ENCODE assay signal across 33 cellular contexts in the genomic region with DNA sequence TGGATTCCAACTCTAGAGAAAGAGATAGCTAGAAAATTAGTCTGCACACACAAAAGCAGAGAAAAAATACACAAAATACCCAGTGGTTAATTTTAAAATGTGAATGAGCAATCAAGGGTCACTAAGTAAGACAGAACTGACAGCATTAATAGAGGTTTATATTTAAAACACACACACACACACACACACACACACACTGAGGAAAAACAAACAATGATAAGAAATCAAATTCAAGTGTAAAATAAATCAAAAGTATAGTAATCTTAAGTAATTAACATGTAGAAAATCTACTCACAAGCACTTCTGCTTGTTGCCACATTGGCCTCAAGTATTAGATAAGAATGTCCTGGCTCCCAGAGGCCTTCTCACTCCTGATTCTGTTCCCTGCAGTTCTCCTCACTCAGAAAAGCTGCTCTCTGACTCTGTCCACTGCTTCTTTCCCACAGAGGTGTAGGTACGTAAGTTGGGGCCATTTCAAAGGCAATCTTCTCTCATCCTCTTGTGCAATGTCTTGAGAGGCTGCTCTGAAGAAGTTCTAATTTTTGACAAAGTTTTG. TPM values are rescaled to one million over a fixed set of nuclear protein-coding genes. Genes with fewer than 3 reads are reported as not detected.
"Had no signal": no experiment of that assay in that cellular context is flagged by ENCODE, and none has a peak within 500 bp of the region (broad histone marks: within the 10 kb centered on the region; RNA-seq: fewer than 3 reads in every experiment).

No MANE protein-coding gene starts in this region.

- H3K9me3 ChIP-seq: adrenal gland, body of pancreas, esophagus muscularis mucosa, gastrocnemius medialis had no signal

- H3K27ac ChIP-seq: adrenal gland, body of pancreas, esophagus muscularis mucosa, foreskin keratinocyte, gastrocnemius medialis had no signal

- H3K4me1 ChIP-seq: esophagus muscularis mucosa, foreskin keratinocyte, gastrocnemius medialis had no signal

- H3K27me3 Mint-ChIP-seq: activated CD4-positive, alpha-beta memory T cell treated with anti-CD3 and anti-CD28 coated beads for 36 hours; activated CD4-positive, alpha-beta T cell treated with anti-CD3 and anti-CD28 coated beads for 36 hours; activated CD4-positive, alpha-beta T cell treated with anti-CD3 and anti-CD28 coated beads, Interleukin-2, amount 10 ng/mL, durations not matched to agents 24 days and 14 days; activated CD8-positive, alpha-beta memory T cell treated with anti-CD3 and anti-CD28 coated beads, Interleukin-2, amount 10 ng/mL, durations not matched to agents 7 days and 5 days; activated naive CD4-positive, alpha-beta T cell treated with anti-CD3 and anti-CD28 coated beads, Interleukin-2, amount 50 U/mL, for 24 hours; activated naive CD8-positive, alpha-beta T cell treated with anti-CD3 and anti-CD28 coated beads for 36 hours; activated naive CD8-positive, alpha-beta T cell treated with anti-CD3 and anti-CD28 coated beads, Interleukin-2, amount 50 U/mL, for 24 hours had no signal

- H3K4me1 Mint-ChIP-seq: activated CD4-positive, alpha-beta T cell treated with anti-CD3 and anti-CD28 coated beads for 36 hours; activated CD4-positive, alpha-beta T cell treated with anti-CD3 and anti-CD28 coated beads, Interleukin-2, amount 10 ng/mL, durations not matched to agents 24 days and 14 days; activated CD8-positive, alpha-beta memory T cell treated with anti-CD3 and anti-CD28 coated beads, Interleukin-2, amount 10 ng/mL, durations not matched to agents 7 days and 5 days; activated naive CD4-positive, alpha-beta T cell treated with anti-CD3 and anti-CD28 coated beads, Interleukin-2, amount 50 U/mL, for 24 hours; activated naive CD8-positive, alpha-beta T cell treated with anti-CD3 and anti-CD28 coated beads for 36 hours; activated naive CD8-positive, alpha-beta T cell treated with anti-CD3 and anti-CD28 coated beads, Interleukin-2, amount 50 U/mL, for 24 hours had no signal

- H3K4me3 Mint-ChIP-seq: activated CD4-positive, alpha-beta memory T cell treated with anti-CD3 and anti-CD28 coated beads for 36 hours; activated CD4-positive, alpha-beta T cell treated with anti-CD3 and anti-CD28 coated beads for 36 hours; activated CD4-positive, alpha-beta T cell treated with anti-CD3 and anti-CD28 coated beads, Interleukin-2, amount 10 ng/mL, durations not matched to agents 24 days and 14 days; activated CD8-positive, alpha-beta memory T cell treated with anti-CD3 and anti-CD28 coated beads, Interleukin-2, amount 10 ng/mL, durations not matched to agents 7 days and 5 days; activated CD8-positive, alpha-beta T cell treated with anti-CD3 and anti-CD28 coated beads, Interleukin-2, amount 10 ng/mL, durations not matched to agents 7 days and 5 days; activated naive CD4-positive, alpha-beta T cell treated with anti-CD3 and anti-CD28 coated beads for 36 hours; activated naive CD4-positive, alpha-beta T cell treated with anti-CD3 and anti-CD28 coated beads, Interleukin-2, amount 50 U/mL, for 24 hours; activated naive CD8-positive, alpha-beta T cell treated with anti-CD3 and anti-CD28 coated beads for 36 hours; activated naive CD8-positive, alpha-beta T cell treated with anti-CD3 and anti-CD28 coated beads, Interleukin-2, amount 50 U/mL, for 24 hours; activated T-helper 1 cell treated with anti-CD3 and anti-CD28 coated beads, Interleukin-12 subunit alpha, Interleukin-12 subunit beta, Interleukin-2, Interleukin-4 antibody, amounts not matched to agents 30 ng/mL and 10 ng/mL and 1 ng/mL, durations not matched to agents 14 hours and 24 hours and 36 hours; effector memory CD8-positive, alpha-beta T cell had no signal

- ATAC-seq: activated CD4-positive, alpha-beta T cell treated with anti-CD3 and anti-CD28 coated beads for 36 hours; activated CD8-positive, alpha-beta memory T cell treated with anti-CD3 and anti-CD28 coated beads, Interleukin-2, amount 10 ng/mL, durations not matched to agents 7 days and 5 days; activated CD8-positive, alpha-beta T cell treated with anti-CD3 and anti-CD28 coated beads, Interleukin-2, amount 10 ng/mL, durations not matched to agents 7 days and 5 days; activated naive CD8-positive, alpha-beta T cell treated with anti-CD3 and anti-CD28 coated beads, Interleukin-2, amount 50 U/mL, for 24 hours; body of pancreas; effector memory CD8-positive, alpha-beta T cell; foreskin keratinocyte; gastrocnemius medialis had no signal

- H3K27ac Mint-ChIP-seq: activated CD4-positive, alpha-beta memory T cell treated with anti-CD3 and anti-CD28 coated beads for 36 hours; activated CD4-positive, alpha-beta T cell treated with anti-CD3 and anti-CD28 coated beads for 36 hours; activated CD4-positive, alpha-beta T cell treated with anti-CD3 and anti-CD28 coated beads, Interleukin-2, amount 10 ng/mL, durations not matched to agents 24 days and 14 days; activated CD8-positive, alpha-beta memory T cell treated with anti-CD3 and anti-CD28 coated beads, Interleukin-2, amount 10 ng/mL, durations not matched to agents 7 days and 5 days; activated CD8-positive, alpha-beta T cell treated with anti-CD3 and anti-CD28 coated beads, Interleukin-2, amount 10 ng/mL, durations not matched to agents 7 days and 5 days; activated naive CD4-positive, alpha-beta T cell treated with anti-CD3 and anti-CD28 coated beads for 36 hours; activated naive CD4-positive, alpha-beta T cell treated with anti-CD3 and anti-CD28 coated beads, Interleukin-2, amount 50 U/mL, for 24 hours; activated naive CD8-positive, alpha-beta T cell treated with anti-CD3 and anti-CD28 coated beads for 36 hours; activated naive CD8-positive, alpha-beta T cell treated with anti-CD3 and anti-CD28 coated beads, Interleukin-2, amount 50 U/mL, for 24 hours; activated T-helper 1 cell treated with anti-CD3 and anti-CD28 coated beads, Interleukin-12 subunit alpha, Interleukin-12 subunit beta, Interleukin-2, Interleukin-4 antibody, amounts not matched to agents 30 ng/mL and 10 ng/mL and 1 ng/mL, durations not matched to agents 14 hours and 24 hours and 36 hours; activated T-helper 2 cell treated with anti-CD3 and anti-CD28 coated beads, Interferon-gamma antibody, Interleukin-2, Interleukin-4, amounts not matched to agents 10 μg/mL and 5 μg/mL and 100 μg/mL, durations not matched to agents 14 hours and 24 hours and 36 hours; effector memory CD8-positive, alpha-beta T cell had no signal

- DNase-seq: activated CD4-positive, alpha-beta memory T cell treated with anti-CD3 and anti-CD28 coated beads for 36 hours; activated CD4-positive, alpha-beta T cell treated with anti-CD3 and anti-CD28 coated beads for 36 hours; activated CD4-positive, alpha-beta T cell treated with anti-CD3 and anti-CD28 coated beads, Interleukin-2, amount 10 ng/mL, durations not matched to agents 24 days and 14 days; activated CD4-positive, CD25-positive, alpha-beta regulatory T cell; activated CD4-positive, CD25-positive, alpha-beta regulatory T cell treated with anti-CD3 and anti-CD28 coated beads, Interleukin-2, amount 50 U/mL, for 72 hours; activated CD8-positive, alpha-beta memory T cell treated with anti-CD3 and anti-CD28 coated beads, Interleukin-2, amount 10 ng/mL, durations not matched to agents 7 days and 5 days; activated CD8-positive, alpha-beta memory T cell treated with anti-CD3 and anti-CD28 coated beads, Interleukin-2, amount 50 U/mL, for 4 hours; activated CD8-positive, alpha-beta T cell treated with anti-CD3 and anti-CD28 coated beads, Interleukin-2, amount 10 ng/mL, durations not matched to agents 7 days and 5 days; activated effector memory CD4-positive, alpha-beta T cell treated with anti-CD3 and anti-CD28 coated beads, Interleukin-2, amount 50 U/mL, for 16 hours; activated naive CD4-positive, alpha-beta T cell treated with anti-CD3 and anti-CD28 coated beads for 36 hours; activated naive CD8-positive, alpha-beta T cell treated with anti-CD3 and anti-CD28 coated beads for 36 hours; activated naive CD8-positive, alpha-beta T cell treated with anti-CD3 and anti-CD28 coated beads, Interleukin-2, amount 50 U/mL, for 24 hours; activated T-cell treated with anti-CD3 and anti-CD28 coated beads, Interleukin-2, amount 50 U/mL, for 1 hour; activated T-cell treated with anti-CD3 and anti-CD28 coated beads, Interleukin-2, amount 50 U/mL, for 48 hours; adrenal gland; amygdala; aorta; body of pancreas; caudate nucleus; cortex of kidney; dermis blood vessel endothelial cell; effector CD4-positive, alpha-beta T cell; effector memory CD8-positive, alpha-beta T cell; erythroblast; foreskin keratinocyte; gastrocnemius medialis; T-helper 2 cell had no signal

- H3K36me3 ChIP-seq: adrenal gland, esophagus muscularis mucosa, gastrocnemius medialis had no signal

- H3K9me3 Mint-ChIP-seq: activated CD4-positive, alpha-beta memory T cell treated with anti-CD3 and anti-CD28 coated beads for 36 hours; activated CD4-positive, alpha-beta T cell treated with anti-CD3 and anti-CD28 coated beads, Interleukin-2, amount 10 ng/mL, durations not matched to agents 24 days and 14 days; activated naive CD4-positive, alpha-beta T cell treated with anti-CD3 and anti-CD28 coated beads for 36 hours; activated naive CD4-positive, alpha-beta T cell treated with anti-CD3 and anti-CD28 coated beads, Interleukin-2, amount 50 U/mL, for 24 hours; activated naive CD8-positive, alpha-beta T cell treated with anti-CD3 and anti-CD28 coated beads for 36 hours; activated naive CD8-positive, alpha-beta T cell treated with anti-CD3 and anti-CD28 coated beads, Interleukin-2, amount 50 U/mL, for 24 hours; activated T-helper 1 cell treated with anti-CD3 and anti-CD28 coated beads, Interleukin-12 subunit alpha, Interleukin-12 subunit beta, Interleukin-2, Interleukin-4 antibody, amounts not matched to agents 30 ng/mL and 10 ng/mL and 1 ng/mL, durations not matched to agents 14 hours and 24 hours and 36 hours; activated T-helper 2 cell treated with anti-CD3 and anti-CD28 coated beads, Interferon-gamma antibody, Interleukin-2, Interleukin-4, amounts not matched to agents 10 μg/mL and 5 μg/mL and 100 μg/mL, durations not matched to agents 14 hours and 24 hours and 36 hours; effector memory CD8-positive, alpha-beta T cell had no signal

- H3K36me3 Mint-ChIP-seq: activated CD4-positive, alpha-beta memory T cell treated with anti-CD3 and anti-CD28 coated beads for 36 hours; activated CD8-positive, alpha-beta memory T cell treated with anti-CD3 and anti-CD28 coated beads, Interleukin-2, amount 10 ng/mL, durations not matched to agents 7 days and 5 days; activated naive CD8-positive, alpha-beta T cell treated with anti-CD3 and anti-CD28 coated beads for 36 hours had no signal

- H3K4me3 ChIP-seq: adrenal gland, body of pancreas, esophagus muscularis mucosa, gastrocnemius medialis had no signal

- H3K27me3 ChIP-seq: adrenal gland, body of pancreas, esophagus muscularis mucosa, foreskin keratinocyte, gastrocnemius medialis had no signal

RNA-seq across cellular contexts. Expression of a gene that starts 33.3 kb away (rescaled TPM):
- total RNA-seq: activated CD4-positive, alpha-beta memory T cell treated with anti-CD3 and anti-CD28 coated beads for 36 hours; activated CD4-positive, alpha-beta T cell treated with anti-CD3 and anti-CD28 coated beads for 36 hours; activated CD4-positive, alpha-beta T cell treated with anti-CD3 and anti-CD28 coated beads, Interleukin-2, amount 10 ng/mL, durations not matched to agents 24 days and 14 days; activated CD8-positive, alpha-beta memory T cell treated with anti-CD3 and anti-CD28 coated beads for 36 hours; activated CD8-positive, alpha-beta memory T cell treated with anti-CD3 and anti-CD28 coated beads, Interleukin-2, amount 10 ng/mL, durations not matched to agents 7 days and 5 days; activated CD8-positive, alpha-beta T cell treated with anti-CD3 and anti-CD28 coated beads, Interleukin-2, amount 10 ng/mL, durations not matched to agents 7 days and 5 days; activated naive CD4-positive, alpha-beta T cell treated with anti-CD3 and anti-CD28 coated beads for 36 hours; activated naive CD8-positive, alpha-beta T cell treated with anti-CD3 and anti-CD28 coated beads for 36 hours; activated T-helper 1 cell treated with anti-CD3 and anti-CD28 coated beads, Interleukin-12 subunit alpha, Interleukin-12 subunit beta, Interleukin-2, Interleukin-4 antibody, amounts not matched to agents 30 ng/mL and 10 ng/mL and 1 ng/mL, durations not matched to agents 14 hours and 24 hours and 36 hours; activated T-helper 2 cell treated with anti-CD3 and anti-CD28 coated beads, Interferon-gamma antibody, Interleukin-2, Interleukin-4, amounts not matched to agents 10 μg/mL and 5 μg/mL and 100 μg/mL, durations not matched to agents 14 hours and 24 hours and 36 hours; dermis blood vessel endothelial cell; foreskin keratinocyte; T-helper 1 cell treated with Interleukin-12 subunit alpha and Interleukin-12 subunit beta and Interleukin-4 antibody, amounts not matched to agents 30 ng/mL and 1 ng/mL, for 36 hours had no signal
